Comparison of ENCODE assay signal across 34 cellular contexts in genomic region chr7:25056368-25056767, GRCh38.
"Had no signal": no experiment of that assay in that cellular context is flagged by ENCODE, and none has a peak within 500 bp of the region (broad histone marks: within the 10 kb centered on the region; RNA-seq: fewer than 3 reads in every experiment).

No MANE protein-coding gene starts in this region.

- ATAC-seq: activated naive CD4-positive, alpha-beta T cell treated with anti-CD3 and anti-CD28 coated beads, Interleukin-2, amount 50 U/mL, for 72 hours; activated naive CD8-positive, alpha-beta T cell treated with anti-CD3 and anti-CD28 coated beads, Interleukin-2, amount 50 U/mL, for 24 hours; activated T-cell treated with anti-CD3 and anti-CD28 coated beads, Interleukin-2, amount 50 U/mL, for 4 hours; activated T-cell treated with anti-CD3 and anti-CD28 coated beads, Interleukin-2, amount 50 U/mL, for 72 hours; activated T-helper 17 cell treated with anti-CD3 and anti-CD28 coated beads, Interleukin-2, amount 50 U/mL, for 72 hours; body of pancreas had no signal

- H3K4me3 ChIP-seq: adrenal gland, ascending aorta, body of pancreas, breast epithelium, cardiac muscle cell had no signal

- H3K4me1 ChIP-seq: adrenal gland, ascending aorta, body of pancreas, breast epithelium had no signal

- DNase-seq: activated effector memory CD4-positive, alpha-beta T cell treated with anti-CD3 and anti-CD28 coated beads, Interleukin-2, amount 50 U/mL, for 16 hours; activated effector memory CD4-positive, alpha-beta T cell treated with Interleukin-2 at 50 U/mL for 16 hours; activated gamma-delta T cell; activated gamma-delta T cell treated with Interleukin-2 at 50 U/mL for 16 hours; activated naive CD4-positive, alpha-beta T cell; activated naive CD4-positive, alpha-beta T cell treated with anti-CD3 and anti-CD28 coated beads for 36 hours; activated naive CD4-positive, alpha-beta T cell treated with anti-CD3 and anti-CD28 coated beads, Interleukin-2, amount 10 ng/mL, durations not matched to agents 7 days and 5 days; activated naive CD4-positive, alpha-beta T cell treated with anti-CD3 and anti-CD28 coated beads, Interleukin-2, amount 50 U/mL, for 16 hours; activated naive CD4-positive, alpha-beta T cell treated with Interleukin-2 at 50 U/mL for 16 hours; activated naive CD8-positive, alpha-beta T cell treated with anti-CD3 and anti-CD28 coated beads for 36 hours; activated naive CD8-positive, alpha-beta T cell treated with anti-CD3 and anti-CD28 coated beads, Interleukin-2, amount 10 ng/mL, durations not matched to agents 7 days and 5 days; activated naive CD8-positive, alpha-beta T cell treated with anti-CD3 and anti-CD28 coated beads, Interleukin-2, amount 50 U/mL, for 24 hours; activated T-cell treated with anti-CD3 and anti-CD28 coated beads, Interleukin-2, amount 50 U/mL, for 24 hours; activated T-cell treated with anti-CD3 and anti-CD28 coated beads, Interleukin-2, amount 50 U/mL, for 4 hours; activated T-cell treated with anti-CD3 and anti-CD28 coated beads, Interleukin-2, amount 50 U/mL, for 48 hours; activated T-cell treated with anti-CD3 and anti-CD28 coated beads, Interleukin-2, amount 50 U/mL, for 72 hours; adrenal gland; amniotic stem cell; amygdala; anterior cingulate cortex; aorta; body of pancreas; brain microvascular endothelial cell; caudate nucleus; central memory CD4-positive, alpha-beta T cell; cerebellar nuclear complex had no signal

- H3K9me3 ChIP-seq: adrenal gland, ascending aorta, body of pancreas, breast epithelium had no signal

- FAIRE-seq: astrocyte, bronchial epithelial cell, colon had no signal

- H3K27me3 ChIP-seq: ascending aorta, body of pancreas, brain microvascular endothelial cell, breast epithelium, cardiac muscle cell had no signal

- H3K36me3 ChIP-seq: adrenal gland, ascending aorta, brain microvascular endothelial cell, breast epithelium, cardiac muscle cell had no signal

- H3K27ac ChIP-seq: adrenal gland, ascending aorta, body of pancreas, brain microvascular endothelial cell, breast epithelium, cardiac muscle cell had no signal
